In genomic region chr1:162463021-162463420, GRCh38 we compare ENCODE assay signal across 16 cellular contexts. TPM values are rescaled to one million over a fixed set of nuclear protein-coding genes. Genes with fewer than 3 reads are reported as not detected.
"Had no signal": no experiment of that assay in that cellular context is flagged by ENCODE, and none has a peak within 500 bp of the region (broad histone marks: within the 10 kb centered on the region; RNA-seq: fewer than 3 reads in every experiment).

No MANE protein-coding gene starts in this region.

- H3K36me3 ChIP-seq: gastroesophageal sphincter, left ventricle myocardium inferior, lower lobe of right lung, neural progenitor cell, ovary had no signal

- DNase-seq: dermis blood vessel endothelial cell; endodermal cell; glutamatergic neuron; left cardiac atrium; left ventricle myocardium inferior; lower lobe of right lung; nucleus accumbens; ovary; right cardiac atrium; stimulated activated CD4-positive, alpha-beta T cell treated with anti-CD3 and anti-CD28 coated beads, Interleukin-2, amount 100 ng/mL, for 48 hours; stimulated activated naive CD4-positive, alpha-beta T cell treated with Interleukin-2 at 50 U/mL for 16 hours had no signal

- H2AFZ ChIP-seq: neural progenitor cell had no signal

- H3K4me1 ChIP-seq: gastroesophageal sphincter, left ventricle myocardium inferior, lower lobe of right lung, neural progenitor cell had no signal

- H3K9ac ChIP-seq: neural progenitor cell had no signal

- ATAC-seq: gastroesophageal sphincter; lower lobe of right lung; natural killer cell treated with Interleukin-12 subunit alpha and Interleukin-12 subunit beta and Interleukin-15 and Interleukin-18, amount 100 ng/mL, for 72 hours had no signal

- H3K4me2 ChIP-seq: neural progenitor cell, smooth muscle cell had no signal

- H3K27me3 ChIP-seq: gastroesophageal sphincter, neural progenitor cell, ovary had no signal

- H3K4me3 ChIP-seq: gastroesophageal sphincter, left ventricle myocardium inferior, lower lobe of right lung, neural progenitor cell, ovary, smooth muscle cell had no signal

- H3K9me3 ChIP-seq: gastroesophageal sphincter, left ventricle myocardium inferior, lower lobe of right lung, ovary had no signal

- H3K27ac ChIP-seq: gastroesophageal sphincter, left ventricle myocardium inferior, lower lobe of right lung, neural progenitor cell, ovary had no signal

RNA-seq across cellular contexts. Expression of gene SH2D1B, which starts 51.1 kb away (rescaled TPM):
- total RNA-seq: dermis blood vessel endothelial cell, endodermal cell, mesothelial cell of epicardium, smooth muscle cell had no signal
